In genomic region chr1:42319871-42320484, GRCh38 we compare ENCODE assay signal across 1 cellular context.
A peak's percentile ranks its signal among the peaks of the same experiment; 100 is the strongest.
TF ChIP-seq lines count a peak whose summit lies in the region.

No MANE protein-coding gene starts in this region.

TF ChIP-seq in HepG2, 621 proteins besides CTCF, POLR2A, EP300 and RAD21 (continued from another document):
- TF ChIP-seq ZNF609 (CRISPR knock-in tag; IDR thresholded peaks at IDR 0.05; ENCODE audit: borderline replicate concordance) (0 out of 2 replicates have a peak, but pooled peaks have one; percentile 49), ZNF343 (CRISPR knock-in tag; IDR thresholded peaks at IDR 0.05) (no peak), TCF7 (IDR thresholded peaks at IDR 0.05; ENCODE audit: low read depth) (peak; percentile 75), ZBTB21 (CRISPR knock-in tag; IDR thresholded peaks at IDR 0.05) (no peak), DDIT3 (CRISPR knock-in tag; IDR thresholded peaks at IDR 0.05) (no peak), ZBTB1 (CRISPR knock-in tag; IDR thresholded peaks at IDR 0.05; ENCODE audit: borderline replicate concordance) (no peak), ZNF709 (CRISPR knock-in tag; IDR thresholded peaks at IDR 0.05) (no peak), ZFP90 (CRISPR knock-in tag; IDR thresholded peaks at IDR 0.05; ENCODE audit: borderline replicate concordance) (no peak), PCBP1 (IDR thresholded peaks at IDR 0.05; ENCODE audit: borderline replicate concordance, low read depth, low read length) (no peak), ESRRA (CRISPR knock-in tag; IDR thresholded peaks at IDR 0.05; ENCODE audit: low read depth) (no peak), RFXANK (CRISPR knock-in tag; IDR thresholded peaks at IDR 0.05) (no peak), HMG20B (CRISPR knock-in tag; conservative IDR thresholded peaks at IDR 0.05) (0 out of 2 replicates have a peak, but pooled peaks have one; percentile 47)
